13 cellular contexts compared by ENCODE assay signal in genomic region chr17:76139261-76139752, GRCh38. TPM values are rescaled to one million over a fixed set of nuclear protein-coding genes. Genes with fewer than 3 reads are reported as not detected.
A peak's percentile ranks its signal among the peaks of the same experiment; 100 is the strongest.
DNase-seq lines count a peak whose midpoint lies in the region; ATAC-seq, FAIRE-seq and TF ChIP-seq lines count a peak whose summit lies in the region.
"Had no signal": no experiment of that assay in that cellular context is flagged by ENCODE, and none has a peak within 500 bp of the region (broad histone marks: within the 10 kb centered on the region; RNA-seq: fewer than 3 reads in every experiment).

No MANE protein-coding gene starts in this region.

- ATAC-seq in activated B cell treated with CpG ODN at 0.5 μM for 24 hours (ENCODE audit: low read depth) = no peak
- ATAC-seq in HG02981 (IDR thresholded peaks at IDR 0.05; ENCODE audit: unreplicated experiment) = no peak

- H3K4me3 Mint-ChIP-seq in activated B cell treated with CpG ODN at 0.5 μM for 24 hours (peak overlapping the region; percentile 58), neural progenitor cell (peak overlapping the region; percentile 74)

- peaks cover 73% of the 10 kb centered on the region for H3F3A ChIP-seq in neural progenitor cell (ENCODE audit: low read depth)

- H3K9me3 Mint-ChIP-seq in activated B cell treated with CpG ODN at 0.5 μM for 24 hours = no peaks in the 10 kb centered on the region
- H3K9me3 Mint-ChIP-seq in neural progenitor cell = no peaks in the 10 kb centered on the region
- H3K9me3 Mint-ChIP-seq: CD4-positive, alpha-beta memory T cell had no signal

- intact Hi-C loops in activated B cell treated with CpG ODN at 0.5 μM for 24 hours (cut with micrococcal nuclease) = no loop called here

- POLR2A ChIA-PET in activated B cell treated with CpG ODN at 0.5 μM for 24 hours (lab: Charles Lee) = no interaction called here

- H2AFZ ChIP-seq in neural progenitor cell (replicated peaks) = no peak overlapping the region

- no peaks in the 10 kb centered on the region for H3K9me3 ChIP-seq in iPS-18c (ENCODE audit: control insufficient read depth, insufficient read depth, low read length)
- H3K9me3 ChIP-seq in neural progenitor cell (ENCODE audit: low read depth) = no peaks in the 10 kb centered on the region
- H3K9me3 ChIP-seq: pancreas had no signal

- FAIRE-seq in GM12891 (lab: Jason Lieb, UNC) = no peak
- FAIRE-seq: pancreas had no signal

- H3K27me3 ChIP-seq in neural progenitor cell = peaks cover 92% of the 10 kb centered on the region
- H3K27me3 ChIP-seq: pancreas had no signal

- H3K4me1 Mint-ChIP-seq in activated B cell treated with CpG ODN at 0.5 μM for 24 hours = peaks cover 40% of the 10 kb centered on the region
- peaks cover 66% of the 10 kb centered on the region for H3K4me1 Mint-ChIP-seq in neural progenitor cell

- no peak for TF ChIP-seq CTCF in GM13976 (IDR thresholded peaks at IDR 0.05; ENCODE audit: borderline replicate concordance, control extremely low read depth, extremely low read depth, insufficient read depth, missing control alignments)
- TF ChIP-seq CTCF in activated B cell treated with CpG ODN at 0.5 μM for 24 hours (IDR thresholded peaks at IDR 0.05) = no peak
- no peak for TF ChIP-seq CTCF in neural progenitor cell (IDR thresholded peaks at IDR 0.05)

- peak overlapping the region; percentile 70 for H3K4me3 ChIP-seq in iPS-18c (ENCODE audit: insufficient read depth, low read depth, low read length)
- H3K4me3 ChIP-seq in neural progenitor cell = peak overlapping the region; percentile 47

- H3K36me3 ChIP-seq in neural progenitor cell = no peaks in the 10 kb centered on the region
- H3K36me3 ChIP-seq: pancreas had no signal

- H4K20me1 ChIP-seq in neural progenitor cell (ENCODE audit: low read depth) = peaks cover 19% of the 10 kb centered on the region

- in situ Hi-C loops in GM13976 (cut with MboI; ENCODE audit: low sequenced_read_pairs, unreplicated experiment) = no loop called here

- DNase-seq in GM13976 (ENCODE audit: low spot score) = peak; percentile 26
- DNase-seq in activated B cell treated with CpG ODN at 0.5 μM for 24 hours = no peak
- peak; percentile 41 for DNase-seq in neural progenitor cell (ENCODE audit: low spot score)
- no peak for DNase-seq in H4 (ENCODE audit: low spot score)
- no peak for DNase-seq in GM12891 (ENCODE audit: insufficient read length, low spot score)
- DNase-seq: NCI-H748 treated with DMSO at 0.1 percent for 48 hours, SHP77 treated with DMSO at 0.1 percent for 48 hours had no signal

- CTCF ChIA-PET in activated B cell treated with CpG ODN at 0.5 μM for 24 hours (lab: Charles Lee) = no interaction called here

- no peak overlapping the region for H3K27ac ChIP-seq in neural progenitor cell

- no peak for TF ChIP-seq POLR2A in GM12891 (IDR thresholded peaks at IDR 0.05; ENCODE audit: low read depth, low read length)

- no peaks in the 10 kb centered on the region for H3K79me2 ChIP-seq in neural progenitor cell (ENCODE audit: low read depth)

- H3K4me2 ChIP-seq in neural progenitor cell = peak overlapping the region; percentile 83

- H3K36me3 Mint-ChIP-seq in activated B cell treated with CpG ODN at 0.5 μM for 24 hours (ENCODE audit: low read depth) (no peaks in the 10 kb centered on the region), neural progenitor cell (no peaks in the 10 kb centered on the region)
- H3K36me3 Mint-ChIP-seq: CD4-positive, alpha-beta memory T cell had no signal

- H3K27ac Mint-ChIP-seq in activated B cell treated with CpG ODN at 0.5 μM for 24 hours (no peak overlapping the region), neural progenitor cell (peak overlapping the region; percentile 98)

- H3K9ac ChIP-seq in neural progenitor cell = no peak overlapping the region

- H3K27me3 Mint-ChIP-seq in activated B cell treated with CpG ODN at 0.5 μM for 24 hours (peaks cover 12% of the 10 kb centered on the region), neural progenitor cell (ENCODE audit: insufficient read depth, low read depth) (peaks cover 16% of the 10 kb centered on the region)

- peaks cover 79% of the 10 kb centered on the region for H3K4me1 ChIP-seq in neural progenitor cell

TF ChIP-seq in GM12891, 5 proteins besides CTCF, POLR2A, EP300 and RAD21:
- TF ChIP-seq POLR2AphosphoS5 (IDR thresholded peaks at IDR 0.05; ENCODE audit: low read depth, low read length) (no peak), TAF1 (IDR thresholded peaks at IDR 0.05; ENCODE audit: low read depth, low read length) (no peak), POU2F2 (IDR thresholded peaks at IDR 0.05; ENCODE audit: low read depth, low read length) (no peak), PAX5 (IDR thresholded peaks at IDR 0.05; ENCODE audit: insufficient read depth, low read length, severe bottlenecking) (no peak), SPI1 (IDR thresholded peaks at IDR 0.05; ENCODE audit: low read depth, low read length) (no peak)

RNA-seq across cellular contexts. Expression of gene FOXJ1, which starts 1.7 kb away (rescaled TPM):
- total RNA-seq in activated B cell treated with CpG ODN at 0.5 μM for 24 hours (0.39 and 0.44 TPM in 2 replicates), neural progenitor cell (ENCODE audit: low replicate concordance) (0.49 and 1.7 TPM in 2 replicates)
- not detected in 2 replicates for total RNA-seq in H4 (2014; rRNA removed; shearing (Covaris generic))
- 0.09 TPM for polyA plus RNA-seq in GM12891 (2012; ENCODE audit: low read depth, missing spikeins)
- total RNA-seq: cardiac septum, HT1080 had no signal
- polyA plus RNA-seq: CD4-positive, alpha-beta memory T cell had no signal

RNA-seq across cellular contexts. Expression of gene EXOC7, which starts 35.7 kb away (rescaled TPM):
- total RNA-seq in activated B cell treated with CpG ODN at 0.5 μM for 24 hours = 133 and 146 TPM in 2 replicates
- total RNA-seq in neural progenitor cell (ENCODE audit: low replicate concordance) = 64.3 and 72.8 TPM in 2 replicates
- 51.4 and 51.5 TPM in 2 replicates for total RNA-seq in H4 (2014; rRNA removed; shearing (Covaris generic))
- polyA plus RNA-seq in GM12891 (2012; ENCODE audit: low read depth, missing spikeins) = 29.6 TPM

Comparison
In these comparisons a context has a peak if more than half of its experiments do, and no peak if none do; other contexts are left out.
1. DNase-seq: peak in GM13976 (single experiment) and neural progenitor cell (single experiment); none in activated B cell treated with CpG ODN at 0.5 μM for 24 hours (single experiment), H4 (single experiment) and GM12891 (single experiment).